In the genomic region with DNA sequence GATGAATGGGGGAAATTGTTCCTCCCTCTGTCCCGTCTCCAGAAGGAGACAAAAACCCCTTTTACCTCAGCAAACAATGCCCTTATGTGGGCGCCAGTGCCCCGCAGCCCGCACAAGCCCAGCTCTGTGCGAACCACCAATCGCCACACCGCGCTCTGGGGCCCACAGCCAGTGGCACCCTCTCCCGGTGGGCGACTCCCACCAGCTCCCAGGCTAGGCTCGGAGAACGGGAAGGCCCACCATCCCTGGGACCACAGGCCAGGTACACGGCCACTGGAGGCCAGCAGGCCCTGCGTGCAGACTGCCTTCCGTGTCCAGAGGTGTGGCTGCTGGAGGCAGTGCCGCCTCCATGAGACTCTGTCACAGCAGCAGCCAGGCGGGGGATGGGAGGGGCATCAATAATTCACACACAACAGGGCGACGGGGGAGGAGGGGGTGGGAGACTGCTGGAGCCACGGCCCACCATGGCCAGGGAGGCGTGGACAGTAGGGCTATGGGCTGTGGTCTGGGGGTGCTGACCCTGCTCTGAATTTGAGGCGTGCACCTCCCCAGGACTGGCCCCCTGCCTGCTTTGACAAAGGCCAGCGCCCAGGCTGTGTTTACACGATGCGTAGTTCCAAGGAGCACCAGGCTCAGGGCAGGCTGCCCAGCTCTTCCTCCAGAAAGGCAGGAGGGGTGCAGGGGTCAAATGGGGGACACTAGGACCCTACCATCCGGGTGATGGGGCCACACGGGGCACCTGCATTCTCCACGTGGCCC, we compare ENCODE assay signal across 15 cellular contexts.
DNase-seq lines count a peak whose midpoint lies in the region; ATAC-seq and TF ChIP-seq lines count a peak whose summit lies in the region.
"Had no signal": no experiment of that assay in that cellular context is flagged by ENCODE, and none has a peak within 500 bp of the region (broad histone marks: within the 10 kb centered on the region; RNA-seq: fewer than 3 reads in every experiment).

No MANE protein-coding gene starts in this region.

- H3K36me3 Mint-ChIP-seq in GM23338 (ENCODE audit: low read depth) (0 out of 3 replicates have a peak, but pooled peaks cover 3% of the 10 kb centered on the region), brain (no peaks in the 10 kb centered on the region)

- H3K9me3 Mint-ChIP-seq in GM23338 (no peaks in the 10 kb centered on the region), brain (no peaks in the 10 kb centered on the region)
- H3K9me3 Mint-ChIP-seq: HFFc6 had no signal

- no peak for TF ChIP-seq POLR2A in prostate gland (IDR thresholded peaks at IDR 0.05)

- 27% methylated on average over 26 of the region's 28 CpGs for WGBS in prostate gland

- peaks cover under 1% of the 10 kb centered on the region; the same call in 1 of the 2 replicates for H3F3A ChIP-seq in GM23338 (replicated peaks; ENCODE audit: low read depth)

- H3K9me3 ChIP-seq in prostate gland: no peaks in the 10 kb centered on the region
- H3K9me3 ChIP-seq: BLaER1 treated with 17β-estradiol and CSF1 and Interleukin-3, amounts not matched to agents 10 nM and 100 nM; thoracic aorta had no signal

- H3K27me3 ChIP-seq in GM23338 (ENCODE audit: insufficient read depth) (no peaks in the 10 kb centered on the region), prostate gland (replicated peaks; ENCODE audit: insufficient read depth) (no peaks in the 10 kb centered on the region), brain microvascular endothelial cell (replicated peaks) (no peaks in the 10 kb centered on the region)
- H3K27me3 ChIP-seq: BLaER1 treated with 17β-estradiol and CSF1 and Interleukin-3, amounts not matched to agents 10 nM and 100 nM had no signal

- intact Hi-C loops in left colon (cut with DNase I, micrococcal nuclease) (no loop called here), prostate gland (cut with DNase I) (no loop called here)

- TF ChIP-seq CTCF in GM23338 (conservative IDR thresholded peaks at IDR 0.05; ENCODE audit: low read depth in 2 of 2) (no peak), brain (conservative IDR thresholded peaks at IDR 0.05) (no peak), prostate gland (IDR thresholded peaks at IDR 0.05) (peak in 3 of 4 experiments; percentile 6 to 32 (median 7)), brain microvascular endothelial cell (IDR thresholded peaks at IDR 0.05; ENCODE audit: low read depth, low read length, missing control alignments) (no peak)

- no peak overlapping the region; the same call in 1 of the 2 replicates for H3K4me2 ChIP-seq in GM23338
- H3K4me2 ChIP-seq: BLaER1 treated with 17β-estradiol and CSF1 and Interleukin-3, amounts not matched to agents 10 nM and 100 nM had no signal

- no peaks in the 10 kb centered on the region for H3K9me2 ChIP-seq in GM23338 (ENCODE audit: insufficient read depth)

- H3K27me3 Mint-ChIP-seq in GM23338 (ENCODE audit: insufficient read depth, low read depth, poor library complexity) (peaks cover 12% of the 10 kb centered on the region), brain (no peaks in the 10 kb centered on the region)

- ATAC-seq in GM23338 (peak; percentile 37), left colon (peak; percentile 67)

- in situ Hi-C loops in brain microvascular endothelial cell (cut with HindIII; ENCODE audit: low pct_ligation_motif_present, low sequenced_read_pairs): no loop called here

- H3K36me3 ChIP-seq in GM23338 (ENCODE audit: insufficient read depth) (no peaks in the 10 kb centered on the region; the same call in 1 of the 2 replicates), prostate gland (no peaks in the 10 kb centered on the region), brain microvascular endothelial cell (replicated peaks) (peaks cover 45% of the 10 kb centered on the region)
- H3K36me3 ChIP-seq: thoracic aorta had no signal

- peaks cover 30% of the 10 kb centered on the region for H3K4me1 ChIP-seq in GM23338 (ENCODE audit: insufficient read depth)
- H3K4me1 ChIP-seq in prostate gland (replicated peaks): peaks cover 18% of the 10 kb centered on the region

- peaks cover 35% of the 10 kb centered on the region for H4K20me1 ChIP-seq in GM23338 (replicated peaks; ENCODE audit: insufficient read depth)

- no peak overlapping the region for H2AFZ ChIP-seq in GM23338

- H3K27ac ChIP-seq in GM23338 (ENCODE audit: low read depth): peak overlapping the region; percentile 65; the same call in 1 of the 2 replicates
- H3K27ac ChIP-seq in prostate gland: peak overlapping the region; percentile 53 to 75
- H3K27ac ChIP-seq in brain microvascular endothelial cell: no peak overlapping the region
- H3K27ac ChIP-seq: BLaER1 treated with 17β-estradiol and CSF1 and Interleukin-3, amounts not matched to agents 10 nM and 100 nM; thoracic aorta had no signal

- H3K27ac Mint-ChIP-seq in GM23338 (no peak overlapping the region), brain (peak overlapping the region in 4 of 5 experiments; percentile 57 to 92 (median 69))

- DNase-seq in GM23338 (ENCODE audit: low spot score): peak; percentile 53
- peak; percentile 87 for DNase-seq in left colon
- DNase-seq in prostate gland (ENCODE audit: low spot score): peak; percentile 62
- no peak for DNase-seq in DMS79 (lab: John Stamatoyannopoulos, UW)
- no peak for DNase-seq in dermis blood vessel endothelial cell
- no peak for DNase-seq in brain microvascular endothelial cell
- DNase-seq in iPS-NIHi7 (ENCODE audit: extremely low spot score): no peak
- DNase-seq: amniotic stem cell; HFFc6; NCI-H1436 treated with DMSO at 0.1 percent for 48 hours; stimulated activated CD4-positive, alpha-beta T cell treated with anti-CD3 and anti-CD28 coated beads, Interleukin-2, amount 100 ng/mL, for 48 hours; T1000 had no signal

- peaks cover 39% of the 10 kb centered on the region for H3K79me2 ChIP-seq in GM23338 (replicated peaks; ENCODE audit: insufficient read depth)

- H3K4me1 Mint-ChIP-seq in GM23338 (peaks cover 18% of the 10 kb centered on the region), brain (peaks cover 52% of the 10 kb centered on the region)

- no peak overlapping the region for H3K4me3 Mint-ChIP-seq in GM23338
- peak overlapping the region in 1 of 5 experiments; percentile 10 for H3K4me3 Mint-ChIP-seq in brain
- H3K4me3 Mint-ChIP-seq: HFFc6 had no signal

- no peak overlapping the region for H3K4me3 ChIP-seq in GM23338
- no peak overlapping the region for H3K4me3 ChIP-seq in prostate gland
- H3K4me3 ChIP-seq in brain microvascular endothelial cell (ENCODE audit: low read depth, low read length): no peak overlapping the region
- H3K4me3 ChIP-seq: BLaER1 treated with 17β-estradiol and CSF1 and Interleukin-3, amounts not matched to agents 10 nM and 100 nM; thoracic aorta had no signal

TF ChIP-seq in GM23338, 12 proteins besides CTCF, POLR2A, EP300 and RAD21:
- TF ChIP-seq, protein P1, sequence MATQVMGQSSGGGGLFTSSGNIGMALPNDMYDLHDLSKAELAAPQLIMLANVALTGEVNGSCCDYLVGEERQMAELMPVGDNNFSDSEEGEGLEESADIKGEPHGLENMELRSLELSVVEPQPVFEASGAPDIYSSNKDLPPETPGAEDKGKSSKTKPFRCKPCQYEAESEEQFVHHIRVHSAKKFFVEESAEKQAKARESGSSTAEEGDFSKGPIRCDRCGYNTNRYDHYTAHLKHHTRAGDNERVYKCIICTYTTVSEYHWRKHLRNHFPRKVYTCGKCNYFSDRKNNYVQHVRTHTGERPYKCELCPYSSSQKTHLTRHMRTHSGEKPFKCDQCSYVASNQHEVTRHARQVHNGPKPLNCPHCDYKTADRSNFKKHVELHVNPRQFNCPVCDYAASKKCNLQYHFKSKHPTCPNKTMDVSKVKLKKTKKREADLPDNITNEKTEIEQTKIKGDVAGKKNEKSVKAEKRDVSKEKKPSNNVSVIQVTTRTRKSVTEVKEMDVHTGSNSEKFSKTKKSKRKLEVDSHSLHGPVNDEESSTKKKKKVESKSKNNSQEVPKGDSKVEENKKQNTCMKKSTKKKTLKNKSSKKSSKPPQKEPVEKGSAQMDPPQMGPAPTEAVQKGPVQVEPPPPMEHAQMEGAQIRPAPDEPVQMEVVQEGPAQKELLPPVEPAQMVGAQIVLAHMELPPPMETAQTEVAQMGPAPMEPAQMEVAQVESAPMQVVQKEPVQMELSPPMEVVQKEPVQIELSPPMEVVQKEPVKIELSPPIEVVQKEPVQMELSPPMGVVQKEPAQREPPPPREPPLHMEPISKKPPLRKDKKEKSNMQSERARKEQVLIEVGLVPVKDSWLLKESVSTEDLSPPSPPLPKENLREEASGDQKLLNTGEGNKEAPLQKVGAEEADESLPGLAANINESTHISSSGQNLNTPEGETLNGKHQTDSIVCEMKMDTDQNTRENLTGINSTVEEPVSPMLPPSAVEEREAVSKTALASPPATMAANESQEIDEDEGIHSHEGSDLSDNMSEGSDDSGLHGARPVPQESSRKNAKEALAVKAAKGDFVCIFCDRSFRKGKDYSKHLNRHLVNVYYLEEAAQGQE (IDR thresholded peaks at IDR 0.05; ENCODE audit: unreplicated experiment): no peak
- TF ChIP-seq POLR2AphosphoS5 (IDR thresholded peaks at IDR 0.05; ENCODE audit: low read depth) (no peak), JUNB (IDR thresholded peaks at IDR 0.05; ENCODE audit: unreplicated experiment) (no peak), NANOG (IDR thresholded peaks at IDR 0.05; ENCODE audit: borderline replicate concordance) (no peak), EZH2phosphoT487 (IDR thresholded peaks at IDR 0.05; ENCODE audit: unreplicated experiment) (no peak), STAT1 (IDR thresholded peaks at IDR 0.05; ENCODE audit: unreplicated experiment) (no peak), ZNF331 (CRISPR knock-in tag; IDR thresholded peaks at IDR 0.05; ENCODE audit: low read depth) (no peak), EZH2 (IDR thresholded peaks at IDR 0.05; ENCODE audit: low read depth, unreplicated experiment) (no peak), CREB1 (CRISPR knock-in tag; IDR thresholded peaks at IDR 0.05; ENCODE audit: low read depth) (no peak)
- TF ChIP-seq, protein P2, sequence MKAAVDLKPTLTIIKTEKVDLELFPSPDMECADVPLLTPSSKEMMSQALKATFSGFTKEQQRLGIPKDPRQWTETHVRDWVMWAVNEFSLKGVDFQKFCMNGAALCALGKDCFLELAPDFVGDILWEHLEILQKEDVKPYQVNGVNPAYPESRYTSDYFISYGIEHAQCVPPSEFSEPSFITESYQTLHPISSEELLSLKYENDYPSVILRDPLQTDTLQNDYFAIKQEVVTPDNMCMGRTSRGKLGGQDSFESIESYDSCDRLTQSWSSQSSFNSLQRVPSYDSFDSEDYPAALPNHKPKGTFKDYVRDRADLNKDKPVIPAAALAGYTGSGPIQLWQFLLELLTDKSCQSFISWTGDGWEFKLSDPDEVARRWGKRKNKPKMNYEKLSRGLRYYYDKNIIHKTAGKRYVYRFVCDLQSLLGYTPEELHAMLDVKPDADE (IDR thresholded peaks at IDR 0.05): no peak

Comparison
In these comparisons a context has a peak if more than half of its experiments do, and no peak if none do; other contexts are left out.
1. DNase-seq: peak in GM23338 (single experiment), left colon (2 of 2) and prostate gland (single experiment); none in DMS79 (single experiment), dermis blood vessel endothelial cell (single experiment), brain microvascular endothelial cell (single experiment) and iPS-NIHi7 (single experiment).
2. CTCF ChIP-seq: peak in prostate gland (3 of 4); none in GM23338 (0 of 2), brain (0 of 2) and brain microvascular endothelial cell (single experiment).